In genomic region chr17:32142038-32142856, GRCh38 we compare ENCODE assay signal across 8 cellular contexts. TPM values are rescaled to one million over a fixed set of nuclear protein-coding genes. Genes with fewer than 3 reads are reported as not detected.
DNase-seq lines count a peak whose midpoint lies in the region; ATAC-seq and TF ChIP-seq lines count a peak whose summit lies in the region.

Gene RHOT1 (plus strand): TSS chr17:32142502. CDS start chr17:32142693, 191 bp downstream.

- peak within 1 kb of the TSS; percentile 95 to 100 (median 97) for H3K4me3 Mint-ChIP-seq in CD8-positive, alpha-beta memory T cell

- H3K4me1 Mint-ChIP-seq in CD8-positive, alpha-beta memory T cell: peaks cover 26 to 47% (median 36%) of the 10 kb centered on the region in 3 donors

- H3K9me3 ChIP-seq in CD8-positive, alpha-beta memory T cell (ENCODE audit: low read length): no peaks in the 10 kb centered on the region
- no peaks in the 10 kb centered on the region for H3K9me3 ChIP-seq in NT2/D1 (ENCODE audit: insufficient read depth, low read length)

- peak; percentile 77 for ATAC-seq in GM19452 (IDR thresholded peaks at IDR 0.05; ENCODE audit: unreplicated experiment)

- peak; percentile 50 for TF ChIP-seq CTCF in epithelial cell of esophagus (IDR thresholded peaks at IDR 0.05; ENCODE audit: insufficient read depth, low read depth, low read length, missing control alignments)

- H3K9me3 Mint-ChIP-seq in CD8-positive, alpha-beta memory T cell: no peaks in the 10 kb centered on the region

- DNase-seq in CD8-positive, alpha-beta memory T cell: peak; percentile 65 to 80 (median 77)
- DNase-seq in HS-27A (ENCODE audit: low read depth): peak; percentile 71
- peak; percentile 38 for DNase-seq in NT2/D1 (ENCODE audit: low read depth, low spot score)
- peak; percentile 88 for DNase-seq in activated CD8-positive, alpha-beta memory T cell treated with anti-CD3 and anti-CD28 coated beads, Interleukin-2, amount 50 U/mL, for 48 hours
- peak; percentile 84 for DNase-seq in epithelial cell of esophagus (ENCODE audit: low read depth)
- DNase-seq in mucosa of gallbladder (ENCODE audit: low spot score): peak; percentile 71
- DNase-seq in stimulated activated CD8-positive, alpha-beta memory T cell treated with anti-CD3 and anti-CD28 coated beads, Interleukin-4, amount 100 ng/mL, for 4 hours (ENCODE audit: low read depth in 2 of 2, low spot score in 1 of 2): peak; percentile 20 to 45

- H3K4me1 ChIP-seq in CD8-positive, alpha-beta memory T cell (ENCODE audit: insufficient read depth, low read length): peaks cover 29% of the 10 kb centered on the region
- H3K4me1 ChIP-seq in NT2/D1 (ENCODE audit: insufficient read depth, insufficient read length): no peaks in the 10 kb centered on the region

- CTCF ChIA-PET in CD8-positive, alpha-beta memory T cell (lab: Charles Lee): interaction anchor here (0.8 to 6.9 kb wide), 2 partner anchors 15 to 20 kb away, joined by 3 to 64 read pairs; no protein-coding TSS in a partner anchor

- POLR2A ChIA-PET in CD8-positive, alpha-beta memory T cell (lab: Charles Lee): no interaction called here

- peaks cover 0 to 4% of the 10 kb centered on the region in 2 donors for H3K27me3 Mint-ChIP-seq in CD8-positive, alpha-beta memory T cell

- H3K4me3 ChIP-seq in CD8-positive, alpha-beta memory T cell (ENCODE audit: low read length): peak within 1 kb of the TSS; percentile 95
- H3K4me3 ChIP-seq in NT2/D1 (ENCODE audit: insufficient read length, low read depth): peak within 1 kb of the TSS; percentile 69
- H3K4me3 ChIP-seq in epithelial cell of esophagus (ENCODE audit: low read length): peak within 1 kb of the TSS; percentile 67

- peak within 1 kb of the TSS; percentile 88 for H3K9ac ChIP-seq in NT2/D1 (ENCODE audit: insufficient read length, low read depth)

- no peaks in the 10 kb centered on the region for H3K36me3 ChIP-seq in CD8-positive, alpha-beta memory T cell (ENCODE audit: insufficient read depth, low read length)
- H3K36me3 ChIP-seq in NT2/D1 (ENCODE audit: insufficient read depth, insufficient read length, low read length): no peaks in the 10 kb centered on the region

- peak within 1 kb of the TSS; percentile 75 for H3K27ac ChIP-seq in CD8-positive, alpha-beta memory T cell (ENCODE audit: low read depth, low read length)

- peak within 1 kb of the TSS; percentile 78 to 98 (median 87) for H3K27ac Mint-ChIP-seq in CD8-positive, alpha-beta memory T cell

- no peaks in the 10 kb centered on the region for H3K27me3 ChIP-seq in CD8-positive, alpha-beta memory T cell (ENCODE audit: insufficient read depth, low read length, poor library complexity, severe bottlenecking)
- H3K27me3 ChIP-seq in NT2/D1 (ENCODE audit: insufficient read depth, insufficient read length): no peaks in the 10 kb centered on the region

- H3K36me3 Mint-ChIP-seq in CD8-positive, alpha-beta memory T cell: peaks cover 0 to 14% (median 0%) of the 10 kb centered on the region in 3 donors

RNA-seq across cellular contexts. Expression of gene RHOT1, which starts in this region (rescaled TPM):
- 10 to 100 TPM; 20.6 to 22.5 TPM for total RNA-seq in CD8-positive, alpha-beta memory T cell
- 31.2 TPM for polyA plus RNA-seq in CD8-positive, alpha-beta memory T cell
- total RNA-seq in mucosa of gallbladder: 32.4 TPM

Comparison
In these comparisons a context has a peak if more than half of its experiments do, and no peak if none do; other contexts are left out.
1. Peak in every context shown above with its lines: DNase-seq, ATAC-seq, H3K4me3 ChIP-seq and H3K27ac ChIP-seq.
2. DNase-seq: peak in every context shown above with its lines; median percentile 88 in activated CD8-positive, alpha-beta memory T cell treated with anti-CD3 and anti-CD28 coated beads, Interleukin-2, amount 50 U/mL, for 48 hours; 84 in epithelial cell of esophagus; 77 in CD8-positive, alpha-beta memory T cell; 71 in HS-27A; 71 in mucosa of gallbladder; 38 in NT2/D1; 32 in stimulated activated CD8-positive, alpha-beta memory T cell treated with anti-CD3 and anti-CD28 coated beads, Interleukin-4, amount 100 ng/mL, for 4 hours.